In the genomic region with DNA sequence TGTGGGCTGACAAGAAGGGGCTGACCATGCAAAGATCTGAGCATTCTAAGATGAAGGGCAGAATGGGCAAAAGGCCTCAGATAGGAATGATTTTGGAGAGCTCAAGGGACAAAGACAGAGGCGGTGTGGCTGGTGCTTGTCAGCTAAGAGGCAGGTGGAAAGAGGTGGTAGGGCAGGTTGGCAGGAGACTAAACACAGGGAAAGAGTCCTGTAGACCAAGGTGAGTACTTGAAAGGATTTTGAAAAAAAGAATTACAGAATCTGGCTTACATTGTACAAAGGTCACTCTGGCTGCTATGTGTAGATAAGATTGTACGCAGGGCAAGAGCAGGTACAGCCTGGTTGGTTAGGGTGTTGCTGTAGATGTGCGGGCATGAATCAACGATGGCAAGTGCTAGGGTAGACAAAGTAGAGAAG, we compare ENCODE assay signal across 1 cellular context.
A peak's percentile ranks its signal among the peaks of the same experiment; 100 is the strongest.
TF ChIP-seq lines count a peak whose summit lies in the region.

No MANE protein-coding gene starts in this region.

TF ChIP-seq in HepG2, 621 proteins besides CTCF, POLR2A, EP300 and RAD21 (continued from another document and continues in another):
- TF ChIP-seq, protein P1, sequence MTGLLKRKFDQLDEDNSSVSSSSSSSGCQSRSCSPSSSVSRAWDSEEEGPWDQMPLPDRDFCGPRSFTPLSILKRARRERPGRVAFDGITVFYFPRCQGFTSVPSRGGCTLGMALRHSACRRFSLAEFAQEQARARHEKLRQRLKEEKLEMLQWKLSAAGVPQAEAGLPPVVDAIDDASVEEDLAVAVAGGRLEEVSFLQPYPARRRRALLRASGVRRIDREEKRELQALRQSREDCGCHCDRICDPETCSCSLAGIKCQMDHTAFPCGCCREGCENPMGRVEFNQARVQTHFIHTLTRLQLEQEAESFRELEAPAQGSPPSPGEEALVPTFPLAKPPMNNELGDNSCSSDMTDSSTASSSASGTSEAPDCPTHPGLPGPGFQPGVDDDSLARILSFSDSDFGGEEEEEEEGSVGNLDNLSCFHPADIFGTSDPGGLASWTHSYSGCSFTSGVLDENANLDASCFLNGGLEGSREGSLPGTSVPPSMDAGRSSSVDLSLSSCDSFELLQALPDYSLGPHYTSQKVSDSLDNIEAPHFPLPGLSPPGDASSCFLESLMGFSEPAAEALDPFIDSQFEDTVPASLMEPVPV (CRISPR knock-in tag; IDR thresholded peaks at IDR 0.05), result no peak
- TF ChIP-seq SETDB1 (CRISPR knock-in tag; IDR thresholded peaks at IDR 0.05; ENCODE audit: borderline replicate concordance), result no peak
- no peak for TF ChIP-seq REL (CRISPR knock-in tag; conservative IDR thresholded peaks at IDR 0.05)
- TF ChIP-seq TBX2 (CRISPR knock-in tag; IDR thresholded peaks at IDR 0.05; ENCODE audit: borderline replicate concordance), result peak; percentile 65; the same call in 1 of the 2 replicates
- no peak for TF ChIP-seq ZNF34 (CRISPR knock-in tag; IDR thresholded peaks at IDR 0.05; ENCODE audit: borderline replicate concordance)
- TF ChIP-seq NFIC (IDR thresholded peaks at IDR 0.05; ENCODE audit: low read length), result no peak
- TF ChIP-seq ZNF205 (CRISPR knock-in tag; IDR thresholded peaks at IDR 0.05), result 0 out of 2 replicates have a peak, but pooled peaks have one; percentile 25
- TF ChIP-seq, protein P2, sequence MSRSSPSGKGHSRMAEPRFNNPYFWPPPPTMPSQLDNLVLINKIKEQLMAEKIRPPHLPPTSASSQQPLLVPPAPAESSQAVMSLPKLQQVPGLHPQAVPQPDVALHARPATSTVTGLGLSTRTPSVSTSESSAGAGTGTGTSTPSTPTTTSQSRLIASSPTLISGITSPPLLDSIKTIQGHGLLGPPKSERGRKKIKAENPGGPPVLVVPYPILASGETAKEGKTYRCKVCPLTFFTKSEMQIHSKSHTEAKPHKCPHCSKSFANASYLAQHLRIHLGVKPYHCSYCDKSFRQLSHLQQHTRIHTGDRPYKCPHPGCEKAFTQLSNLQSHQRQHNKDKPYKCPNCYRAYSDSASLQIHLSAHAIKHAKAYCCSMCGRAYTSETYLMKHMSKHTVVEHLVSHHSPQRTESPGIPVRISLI (CRISPR knock-in tag; IDR thresholded peaks at IDR 0.05; ENCODE audit: borderline replicate concordance), result peak; percentile 96
- TF ChIP-seq HNRNPH1 (optimal IDR thresholded peaks at IDR 0.05; ENCODE audit: low read depth, low read length), result no peak
- TF ChIP-seq HOXA7 (CRISPR knock-in tag; IDR thresholded peaks at IDR 0.05), result no peak
- TF ChIP-seq SNAPC2 (CRISPR knock-in tag; IDR thresholded peaks at IDR 0.05), result no peak
- TF ChIP-seq NR3C1 (CRISPR knock-in tag; IDR thresholded peaks at IDR 0.05), result no peak
- TF ChIP-seq ZFP1 (CRISPR knock-in tag; IDR thresholded peaks at IDR 0.05), result 0 out of 2 replicates have a peak, but pooled peaks have one; percentile 25
- peak; percentile 33; the same call in 1 of the 2 replicates for TF ChIP-seq NR2F2 (IDR thresholded peaks at IDR 0.05; ENCODE audit: borderline replicate concordance, low read depth)
- no peak for TF ChIP-seq ARID3A (IDR thresholded peaks at IDR 0.05; ENCODE audit: low read depth, low read length)
- TF ChIP-seq NCOA2 (CRISPR knock-in tag; IDR thresholded peaks at IDR 0.05), result peak; percentile 77
- TF ChIP-seq POLR2G (IDR thresholded peaks at IDR 0.05; ENCODE audit: low read depth, low read length), result no peak
- TF ChIP-seq ATM (IDR thresholded peaks at IDR 0.05; ENCODE audit: borderline replicate concordance), result no peak
- TF ChIP-seq, protein P3, sequence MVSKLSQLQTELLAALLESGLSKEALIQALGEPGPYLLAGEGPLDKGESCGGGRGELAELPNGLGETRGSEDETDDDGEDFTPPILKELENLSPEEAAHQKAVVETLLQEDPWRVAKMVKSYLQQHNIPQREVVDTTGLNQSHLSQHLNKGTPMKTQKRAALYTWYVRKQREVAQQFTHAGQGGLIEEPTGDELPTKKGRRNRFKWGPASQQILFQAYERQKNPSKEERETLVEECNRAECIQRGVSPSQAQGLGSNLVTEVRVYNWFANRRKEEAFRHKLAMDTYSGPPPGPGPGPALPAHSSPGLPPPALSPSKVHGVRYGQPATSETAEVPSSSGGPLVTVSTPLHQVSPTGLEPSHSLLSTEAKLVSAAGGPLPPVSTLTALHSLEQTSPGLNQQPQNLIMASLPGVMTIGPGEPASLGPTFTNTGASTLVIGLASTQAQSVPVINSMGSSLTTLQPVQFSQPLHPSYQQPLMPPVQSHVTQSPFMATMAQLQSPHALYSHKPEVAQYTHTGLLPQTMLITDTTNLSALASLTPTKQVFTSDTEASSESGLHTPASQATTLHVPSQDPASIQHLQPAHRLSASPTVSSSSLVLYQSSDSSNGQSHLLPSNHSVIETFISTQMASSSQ (IDR thresholded peaks at IDR 0.05; ENCODE audit: low read depth), result no peak
- TF ChIP-seq, protein P3 (CRISPR knock-in tag; IDR thresholded peaks at IDR 0.05; ENCODE audit: borderline replicate concordance), result peak; percentile 66; the same call in 1 of the 2 replicates
- no peak for TF ChIP-seq RAD51 (IDR thresholded peaks at IDR 0.05; ENCODE audit: borderline replicate concordance)
- TF ChIP-seq, protein P4, sequence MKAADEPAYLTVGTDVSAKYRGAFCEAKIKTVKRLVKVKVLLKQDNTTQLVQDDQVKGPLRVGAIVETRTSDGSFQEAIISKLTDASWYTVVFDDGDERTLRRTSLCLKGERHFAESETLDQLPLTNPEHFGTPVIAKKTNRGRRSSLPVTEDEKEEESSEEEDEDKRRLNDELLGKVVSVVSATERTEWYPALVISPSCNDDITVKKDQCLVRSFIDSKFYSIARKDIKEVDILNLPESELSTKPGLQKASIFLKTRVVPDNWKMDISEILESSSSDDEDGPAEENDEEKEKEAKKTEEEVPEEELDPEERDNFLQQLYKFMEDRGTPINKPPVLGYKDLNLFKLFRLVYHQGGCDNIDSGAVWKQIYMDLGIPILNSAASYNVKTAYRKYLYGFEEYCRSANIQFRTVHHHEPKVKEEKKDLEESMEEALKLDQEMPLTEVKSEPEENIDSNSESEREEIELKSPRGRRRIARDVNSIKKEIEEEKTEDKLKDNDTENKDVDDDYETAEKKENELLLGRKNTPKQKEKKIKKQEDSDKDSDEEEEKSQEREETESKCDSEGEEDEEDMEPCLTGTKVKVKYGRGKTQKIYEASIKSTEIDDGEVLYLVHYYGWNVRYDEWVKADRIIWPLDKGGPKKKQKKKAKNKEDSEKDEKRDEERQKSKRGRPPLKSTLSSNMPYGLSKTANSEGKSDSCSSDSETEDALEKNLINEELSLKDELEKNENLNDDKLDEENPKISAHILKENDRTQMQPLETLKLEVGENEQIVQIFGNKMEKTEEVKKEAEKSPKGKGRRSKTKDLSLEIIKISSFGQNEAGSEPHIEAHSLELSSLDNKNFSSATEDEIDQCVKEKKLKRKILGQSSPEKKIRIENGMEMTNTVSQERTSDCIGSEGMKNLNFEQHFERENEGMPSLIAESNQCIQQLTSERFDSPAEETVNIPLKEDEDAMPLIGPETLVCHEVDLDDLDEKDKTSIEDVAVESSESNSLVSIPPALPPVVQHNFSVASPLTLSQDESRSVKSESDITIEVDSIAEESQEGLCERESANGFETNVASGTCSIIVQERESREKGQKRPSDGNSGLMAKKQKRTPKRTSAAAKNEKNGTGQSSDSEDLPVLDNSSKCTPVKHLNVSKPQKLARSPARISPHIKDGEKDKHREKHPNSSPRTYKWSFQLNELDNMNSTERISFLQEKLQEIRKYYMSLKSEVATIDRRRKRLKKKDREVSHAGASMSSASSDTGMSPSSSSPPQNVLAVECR (CRISPR knock-in tag; IDR thresholded peaks at IDR 0.05; ENCODE audit: borderline replicate concordance), result no peak; the same call in 1 of the 2 replicates
- no peak for TF ChIP-seq XRCC5 (optimal IDR thresholded peaks at IDR 0.05; ENCODE audit: low read length)
- peak; percentile 50 for TF ChIP-seq ISL2 (CRISPR knock-in tag; IDR thresholded peaks at IDR 0.05)
- TF ChIP-seq ZNF761 (CRISPR knock-in tag; conservative IDR thresholded peaks at IDR 0.05), result 0 out of 2 replicates have a peak, but pooled peaks have one; percentile 47
- peak; percentile 71 for TF ChIP-seq RARA (CRISPR knock-in tag; IDR thresholded peaks at IDR 0.05)
- peak; percentile 57; the same call in 1 of the 2 replicates for TF ChIP-seq HOMEZ (CRISPR knock-in tag; IDR thresholded peaks at IDR 0.05; ENCODE audit: low read depth)
- TF ChIP-seq KLF11 (CRISPR knock-in tag; IDR thresholded peaks at IDR 0.05), result no peak
- no peak for TF ChIP-seq MYNN (CRISPR knock-in tag; IDR thresholded peaks at IDR 0.05; ENCODE audit: low read depth)
- TF ChIP-seq ZNF296 (CRISPR knock-in tag; conservative IDR thresholded peaks at IDR 0.05), result no peak
- peak; percentile 66 for TF ChIP-seq RCOR2 (CRISPR knock-in tag; IDR thresholded peaks at IDR 0.05)
- no peak for TF ChIP-seq JDP2 (CRISPR knock-in tag; IDR thresholded peaks at IDR 0.05; ENCODE audit: borderline replicate concordance)
- TF ChIP-seq, protein P5, sequence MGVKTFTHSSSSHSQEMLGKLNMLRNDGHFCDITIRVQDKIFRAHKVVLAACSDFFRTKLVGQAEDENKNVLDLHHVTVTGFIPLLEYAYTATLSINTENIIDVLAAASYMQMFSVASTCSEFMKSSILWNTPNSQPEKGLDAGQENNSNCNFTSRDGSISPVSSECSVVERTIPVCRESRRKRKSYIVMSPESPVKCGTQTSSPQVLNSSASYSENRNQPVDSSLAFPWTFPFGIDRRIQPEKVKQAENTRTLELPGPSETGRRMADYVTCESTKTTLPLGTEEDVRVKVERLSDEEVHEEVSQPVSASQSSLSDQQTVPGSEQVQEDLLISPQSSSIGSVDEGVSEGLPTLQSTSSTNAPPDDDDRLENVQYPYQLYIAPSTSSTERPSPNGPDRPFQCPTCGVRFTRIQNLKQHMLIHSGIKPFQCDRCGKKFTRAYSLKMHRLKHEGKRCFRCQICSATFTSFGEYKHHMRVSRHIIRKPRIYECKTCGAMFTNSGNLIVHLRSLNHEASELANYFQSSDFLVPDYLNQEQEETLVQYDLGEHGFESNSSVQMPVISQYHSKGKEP (CRISPR knock-in tag; IDR thresholded peaks at IDR 0.05), result no peak
- peak; percentile 51; the same call in 1 of the 2 replicates for TF ChIP-seq ZNF619 (CRISPR knock-in tag; IDR thresholded peaks at IDR 0.05)
- TF ChIP-seq SIX1 (CRISPR knock-in tag; IDR thresholded peaks at IDR 0.05; ENCODE audit: borderline replicate concordance), result peak; percentile 41; the same call in 1 of the 2 replicates
- TF ChIP-seq HHEX (CRISPR knock-in tag; IDR thresholded peaks at IDR 0.05), result no peak
- TF ChIP-seq CC2D1A (CRISPR knock-in tag; IDR thresholded peaks at IDR 0.05), result no peak
- TF ChIP-seq ZNF780A (CRISPR knock-in tag; IDR thresholded peaks at IDR 0.05), result peak; percentile 76; the same call in 1 of the 2 replicates
- TF ChIP-seq NONO (IDR thresholded peaks at IDR 0.05), result no peak
- peak; percentile 69 for TF ChIP-seq NONO (CRISPR knock-in tag; conservative IDR thresholded peaks at IDR 0.05)
- 0 out of 2 replicates have a peak, but pooled peaks have one; percentile 17 for TF ChIP-seq ZFX (CRISPR knock-in tag; IDR thresholded peaks at IDR 0.05; ENCODE audit: low read depth)
- no peak for TF ChIP-seq ZNF251 (CRISPR knock-in tag; IDR thresholded peaks at IDR 0.05)
- TF ChIP-seq, protein P6, sequence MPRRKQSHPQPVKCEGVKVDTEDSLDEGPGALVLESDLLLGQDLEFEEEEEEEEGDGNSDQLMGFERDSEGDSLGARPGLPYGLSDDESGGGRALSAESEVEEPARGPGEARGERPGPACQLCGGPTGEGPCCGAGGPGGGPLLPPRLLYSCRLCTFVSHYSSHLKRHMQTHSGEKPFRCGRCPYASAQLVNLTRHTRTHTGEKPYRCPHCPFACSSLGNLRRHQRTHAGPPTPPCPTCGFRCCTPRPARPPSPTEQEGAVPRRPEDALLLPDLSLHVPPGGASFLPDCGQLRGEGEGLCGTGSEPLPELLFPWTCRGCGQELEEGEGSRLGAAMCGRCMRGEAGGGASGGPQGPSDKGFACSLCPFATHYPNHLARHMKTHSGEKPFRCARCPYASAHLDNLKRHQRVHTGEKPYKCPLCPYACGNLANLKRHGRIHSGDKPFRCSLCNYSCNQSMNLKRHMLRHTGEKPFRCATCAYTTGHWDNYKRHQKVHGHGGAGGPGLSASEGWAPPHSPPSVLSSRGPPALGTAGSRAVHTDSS (CRISPR knock-in tag; conservative IDR thresholded peaks at IDR 0.05), result no peak
- no peak for TF ChIP-seq FOXK2 (IDR thresholded peaks at IDR 0.05)
- TF ChIP-seq ZMYM3 (CRISPR knock-in tag; IDR thresholded peaks at IDR 0.05), result no peak
- TF ChIP-seq MAFG (CRISPR knock-in tag; IDR thresholded peaks at IDR 0.05), result no peak
- no peak; the same call in 1 of the 2 replicates for TF ChIP-seq ZNF556 (CRISPR knock-in tag; IDR thresholded peaks at IDR 0.05; ENCODE audit: borderline replicate concordance)
- TF ChIP-seq CBX2 (IDR thresholded peaks at IDR 0.05; ENCODE audit: low read depth, low read length), result no peak
- no peak for TF ChIP-seq CBX2 (CRISPR knock-in tag; IDR thresholded peaks at IDR 0.05; ENCODE audit: low read depth)
